Comparison of ENCODE assay signal across 1 cellular context in the genomic region with DNA sequence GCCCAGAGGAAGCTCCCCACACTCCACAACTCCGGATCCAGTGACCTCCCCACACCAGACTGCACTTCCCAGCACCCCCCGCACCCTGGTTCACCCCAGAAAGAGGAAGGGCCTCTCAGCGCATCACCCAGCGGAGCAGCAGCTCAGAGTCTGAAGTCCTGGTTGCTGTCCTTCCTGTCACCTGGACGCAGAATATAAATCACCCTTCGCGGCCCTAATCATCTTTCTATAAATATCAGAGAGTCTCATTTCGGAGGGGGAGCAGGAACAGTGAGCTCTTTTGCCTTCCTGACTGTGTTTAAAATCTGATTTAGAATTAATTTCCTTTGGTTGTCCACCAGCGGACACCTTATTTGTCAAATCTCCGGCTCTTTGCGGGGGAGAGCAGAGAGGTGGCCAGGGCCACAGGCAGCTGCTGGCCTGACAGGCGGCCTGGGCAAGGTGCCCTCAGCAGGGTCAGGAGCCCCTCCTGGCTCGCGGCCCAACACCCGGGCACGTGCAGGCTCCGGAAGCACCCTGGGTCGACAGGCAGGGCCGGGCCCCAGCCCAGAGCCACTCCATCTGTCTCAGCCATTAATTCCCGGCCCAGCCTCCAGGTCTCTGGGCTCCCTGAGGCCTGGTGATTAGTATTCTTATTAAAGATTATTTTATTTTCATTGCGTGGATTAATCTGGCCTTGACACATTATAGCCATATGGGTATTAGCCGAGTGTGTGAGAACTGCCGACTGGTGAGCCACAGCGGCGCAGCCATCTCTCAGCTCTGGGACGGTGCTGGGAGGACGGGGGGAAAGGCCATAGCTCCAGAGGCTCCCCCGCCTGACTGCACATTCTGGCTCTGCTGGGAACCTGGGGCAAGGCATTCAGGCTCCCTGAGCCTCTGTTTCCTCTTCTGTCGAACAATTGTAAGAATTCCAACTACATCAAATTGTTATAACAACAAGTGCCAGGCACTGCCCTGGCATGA.
TF ChIP-seq lines count a peak whose summit lies in the region.

No MANE protein-coding gene starts in this region.

TF ChIP-seq in H1, 55 proteins besides CTCF, POLR2A, EP300 and RAD21:
- TF ChIP-seq ASH2L (IDR thresholded peaks at IDR 0.05; ENCODE audit: low read length) = no peak
- TF ChIP-seq SAP30 (IDR thresholded peaks at IDR 0.05; ENCODE audit: insufficient read depth, insufficient replicate concordance, low read length) = no peak
- TF ChIP-seq SP4 (IDR thresholded peaks at IDR 0.05; ENCODE audit: low read length) = no peak
- no peak for TF ChIP-seq POLR2AphosphoS5 (IDR thresholded peaks at IDR 0.05; ENCODE audit: low read depth, low read length)
- TF ChIP-seq PHF8 (conservative IDR thresholded peaks at IDR 0.05; ENCODE audit: low read depth, low read length) = no peak
- TF ChIP-seq JUN (IDR thresholded peaks at IDR 0.05; ENCODE audit: low read depth, low read length) = no peak
- TF ChIP-seq RBBP5 (IDR thresholded peaks at IDR 0.05; ENCODE audit: borderline replicate concordance, low read depth, low read length) = no peak
- TF ChIP-seq CHD1 (IDR thresholded peaks at IDR 0.05; ENCODE audit: low read depth, low read length) = no peak
- no peak for TF ChIP-seq TBP (IDR thresholded peaks at IDR 0.05; ENCODE audit: low read depth, low read length)
- TF ChIP-seq, protein P1, sequence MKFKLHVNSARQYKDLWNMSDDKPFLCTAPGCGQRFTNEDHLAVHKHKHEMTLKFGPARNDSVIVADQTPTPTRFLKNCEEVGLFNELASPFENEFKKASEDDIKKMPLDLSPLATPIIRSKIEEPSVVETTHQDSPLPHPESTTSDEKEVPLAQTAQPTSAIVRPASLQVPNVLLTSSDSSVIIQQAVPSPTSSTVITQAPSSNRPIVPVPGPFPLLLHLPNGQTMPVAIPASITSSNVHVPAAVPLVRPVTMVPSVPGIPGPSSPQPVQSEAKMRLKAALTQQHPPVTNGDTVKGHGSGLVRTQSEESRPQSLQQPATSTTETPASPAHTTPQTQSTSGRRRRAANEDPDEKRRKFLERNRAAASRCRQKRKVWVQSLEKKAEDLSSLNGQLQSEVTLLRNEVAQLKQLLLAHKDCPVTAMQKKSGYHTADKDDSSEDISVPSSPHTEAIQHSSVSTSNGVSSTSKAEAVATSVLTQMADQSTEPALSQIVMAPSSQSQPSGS (IDR thresholded peaks at IDR 0.05; ENCODE audit: low read length) = no peak
- no peak for TF ChIP-seq HDAC6 (IDR thresholded peaks at IDR 0.05; ENCODE audit: low read depth, low read length)
- TF ChIP-seq BACH1 (IDR thresholded peaks at IDR 0.05; ENCODE audit: low read length) = no peak
- TF ChIP-seq, protein P2, sequence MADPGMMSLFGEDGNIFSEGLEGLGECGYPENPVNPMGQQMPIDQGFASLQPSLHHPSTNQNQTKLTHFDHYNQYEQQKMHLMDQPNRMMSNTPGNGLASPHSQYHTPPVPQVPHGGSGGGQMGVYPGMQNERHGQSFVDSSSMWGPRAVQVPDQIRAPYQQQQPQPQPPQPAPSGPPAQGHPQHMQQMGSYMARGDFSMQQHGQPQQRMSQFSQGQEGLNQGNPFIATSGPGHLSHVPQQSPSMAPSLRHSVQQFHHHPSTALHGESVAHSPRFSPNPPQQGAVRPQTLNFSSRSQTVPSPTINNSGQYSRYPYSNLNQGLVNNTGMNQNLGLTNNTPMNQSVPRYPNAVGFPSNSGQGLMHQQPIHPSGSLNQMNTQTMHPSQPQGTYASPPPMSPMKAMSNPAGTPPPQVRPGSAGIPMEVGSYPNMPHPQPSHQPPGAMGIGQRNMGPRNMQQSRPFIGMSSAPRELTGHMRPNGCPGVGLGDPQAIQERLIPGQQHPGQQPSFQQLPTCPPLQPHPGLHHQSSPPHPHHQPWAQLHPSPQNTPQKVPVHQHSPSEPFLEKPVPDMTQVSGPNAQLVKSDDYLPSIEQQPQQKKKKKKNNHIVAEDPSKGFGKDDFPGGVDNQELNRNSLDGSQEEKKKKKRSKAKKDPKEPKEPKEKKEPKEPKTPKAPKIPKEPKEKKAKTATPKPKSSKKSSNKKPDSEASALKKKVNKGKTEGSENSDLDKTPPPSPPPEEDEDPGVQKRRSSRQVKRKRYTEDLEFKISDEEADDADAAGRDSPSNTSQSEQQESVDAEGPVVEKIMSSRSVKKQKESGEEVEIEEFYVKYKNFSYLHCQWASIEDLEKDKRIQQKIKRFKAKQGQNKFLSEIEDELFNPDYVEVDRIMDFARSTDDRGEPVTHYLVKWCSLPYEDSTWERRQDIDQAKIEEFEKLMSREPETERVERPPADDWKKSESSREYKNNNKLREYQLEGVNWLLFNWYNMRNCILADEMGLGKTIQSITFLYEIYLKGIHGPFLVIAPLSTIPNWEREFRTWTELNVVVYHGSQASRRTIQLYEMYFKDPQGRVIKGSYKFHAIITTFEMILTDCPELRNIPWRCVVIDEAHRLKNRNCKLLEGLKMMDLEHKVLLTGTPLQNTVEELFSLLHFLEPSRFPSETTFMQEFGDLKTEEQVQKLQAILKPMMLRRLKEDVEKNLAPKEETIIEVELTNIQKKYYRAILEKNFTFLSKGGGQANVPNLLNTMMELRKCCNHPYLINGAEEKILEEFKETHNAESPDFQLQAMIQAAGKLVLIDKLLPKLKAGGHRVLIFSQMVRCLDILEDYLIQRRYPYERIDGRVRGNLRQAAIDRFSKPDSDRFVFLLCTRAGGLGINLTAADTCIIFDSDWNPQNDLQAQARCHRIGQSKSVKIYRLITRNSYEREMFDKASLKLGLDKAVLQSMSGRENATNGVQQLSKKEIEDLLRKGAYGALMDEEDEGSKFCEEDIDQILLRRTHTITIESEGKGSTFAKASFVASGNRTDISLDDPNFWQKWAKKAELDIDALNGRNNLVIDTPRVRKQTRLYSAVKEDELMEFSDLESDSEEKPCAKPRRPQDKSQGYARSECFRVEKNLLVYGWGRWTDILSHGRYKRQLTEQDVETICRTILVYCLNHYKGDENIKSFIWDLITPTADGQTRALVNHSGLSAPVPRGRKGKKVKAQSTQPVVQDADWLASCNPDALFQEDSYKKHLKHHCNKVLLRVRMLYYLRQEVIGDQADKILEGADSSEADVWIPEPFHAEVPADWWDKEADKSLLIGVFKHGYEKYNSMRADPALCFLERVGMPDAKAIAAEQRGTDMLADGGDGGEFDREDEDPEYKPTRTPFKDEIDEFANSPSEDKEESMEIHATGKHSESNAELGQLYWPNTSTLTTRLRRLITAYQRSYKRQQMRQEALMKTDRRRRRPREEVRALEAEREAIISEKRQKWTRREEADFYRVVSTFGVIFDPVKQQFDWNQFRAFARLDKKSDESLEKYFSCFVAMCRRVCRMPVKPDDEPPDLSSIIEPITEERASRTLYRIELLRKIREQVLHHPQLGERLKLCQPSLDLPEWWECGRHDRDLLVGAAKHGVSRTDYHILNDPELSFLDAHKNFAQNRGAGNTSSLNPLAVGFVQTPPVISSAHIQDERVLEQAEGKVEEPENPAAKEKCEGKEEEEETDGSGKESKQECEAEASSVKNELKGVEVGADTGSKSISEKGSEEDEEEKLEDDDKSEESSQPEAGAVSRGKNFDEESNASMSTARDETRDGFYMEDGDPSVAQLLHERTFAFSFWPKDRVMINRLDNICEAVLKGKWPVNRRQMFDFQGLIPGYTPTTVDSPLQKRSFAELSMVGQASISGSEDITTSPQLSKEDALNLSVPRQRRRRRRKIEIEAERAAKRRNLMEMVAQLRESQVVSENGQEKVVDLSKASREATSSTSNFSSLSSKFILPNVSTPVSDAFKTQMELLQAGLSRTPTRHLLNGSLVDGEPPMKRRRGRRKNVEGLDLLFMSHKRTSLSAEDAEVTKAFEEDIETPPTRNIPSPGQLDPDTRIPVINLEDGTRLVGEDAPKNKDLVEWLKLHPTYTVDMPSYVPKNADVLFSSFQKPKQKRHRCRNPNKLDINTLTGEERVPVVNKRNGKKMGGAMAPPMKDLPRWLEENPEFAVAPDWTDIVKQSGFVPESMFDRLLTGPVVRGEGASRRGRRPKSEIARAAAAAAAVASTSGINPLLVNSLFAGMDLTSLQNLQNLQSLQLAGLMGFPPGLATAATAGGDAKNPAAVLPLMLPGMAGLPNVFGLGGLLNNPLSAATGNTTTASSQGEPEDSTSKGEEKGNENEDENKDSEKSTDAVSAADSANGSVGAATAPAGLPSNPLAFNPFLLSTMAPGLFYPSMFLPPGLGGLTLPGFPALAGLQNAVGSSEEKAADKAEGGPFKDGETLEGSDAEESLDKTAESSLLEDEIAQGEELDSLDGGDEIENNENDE (IDR thresholded peaks at IDR 0.05; ENCODE audit: insufficient replicate concordance, low read length) = no peak
- no peak for TF ChIP-seq CEBPB (IDR thresholded peaks at IDR 0.05; ENCODE audit: low read depth, low read length)
